In the genomic region with DNA sequence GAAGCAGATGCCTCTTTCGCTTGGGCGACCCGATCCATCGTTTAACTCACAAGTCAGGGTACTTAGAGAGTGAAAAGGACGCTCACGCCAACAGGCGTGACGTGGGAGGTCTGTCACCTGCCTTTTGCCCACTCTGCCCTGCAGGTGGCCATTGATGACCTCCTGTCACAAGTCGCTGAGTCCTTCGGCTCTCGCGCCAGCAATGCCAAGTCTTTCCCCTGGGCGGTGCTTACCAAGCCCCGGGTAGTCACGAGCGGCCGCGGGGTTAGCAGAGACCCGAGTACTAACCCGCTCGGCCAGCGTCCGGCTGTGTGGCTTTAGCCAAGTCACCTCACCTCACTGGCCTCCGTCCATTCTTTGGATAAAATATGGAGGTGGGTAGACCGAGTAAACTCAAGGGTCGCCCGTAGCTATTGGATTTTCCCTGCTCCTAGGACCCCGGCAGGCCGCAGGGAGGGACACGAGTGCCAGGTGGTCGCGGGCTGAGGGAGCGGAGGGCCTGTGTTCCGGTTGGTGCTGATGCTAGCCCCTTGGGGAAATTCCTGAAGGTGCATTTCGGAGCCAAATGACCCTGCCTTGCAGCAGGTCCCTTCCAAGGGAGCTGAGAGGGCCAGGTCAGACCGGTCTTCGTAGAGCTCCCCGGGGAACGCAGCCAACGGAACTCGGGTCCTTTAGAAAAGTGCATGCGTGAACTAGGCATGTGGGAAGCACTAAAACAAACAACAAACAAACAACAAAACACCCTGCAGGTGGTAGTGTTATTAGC, we compare ENCODE assay signal across 1 cellular context.
TF ChIP-seq lines count a peak whose summit lies in the region.

No MANE protein-coding gene starts in this region.

TF ChIP-seq in A549, 52 proteins besides CTCF, POLR2A, EP300 and RAD21 (continued from another document):
- TF ChIP-seq, protein P1, sequence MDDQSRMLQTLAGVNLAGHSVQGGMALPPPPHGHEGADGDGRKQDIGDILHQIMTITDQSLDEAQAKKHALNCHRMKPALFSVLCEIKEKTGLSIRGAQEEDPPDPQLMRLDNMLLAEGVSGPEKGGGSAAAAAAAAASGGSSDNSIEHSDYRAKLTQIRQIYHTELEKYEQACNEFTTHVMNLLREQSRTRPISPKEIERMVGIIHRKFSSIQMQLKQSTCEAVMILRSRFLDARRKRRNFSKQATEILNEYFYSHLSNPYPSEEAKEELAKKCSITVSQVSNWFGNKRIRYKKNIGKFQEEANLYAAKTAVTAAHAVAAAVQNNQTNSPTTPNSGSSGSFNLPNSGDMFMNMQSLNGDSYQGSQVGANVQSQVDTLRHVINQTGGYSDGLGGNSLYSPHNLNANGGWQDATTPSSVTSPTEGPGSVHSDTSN (IDR thresholded peaks at IDR 0.05), result no peak
